In genomic region chr19:1811942-1812425, GRCh38 we compare ENCODE assay signal across 9 cellular contexts. TPM values are rescaled to one million over a fixed set of nuclear protein-coding genes. Genes with fewer than 3 reads are reported as not detected.
A peak's percentile ranks its signal among the peaks of the same experiment; 100 is the strongest.
DNase-seq lines count a peak whose midpoint lies in the region; ATAC-seq and TF ChIP-seq lines count a peak whose summit lies in the region.
"Had no signal": no experiment of that assay in that cellular context is flagged by ENCODE, and none has a peak within 500 bp of the region (broad histone marks: within the 10 kb centered on the region; RNA-seq: fewer than 3 reads in every experiment).

Gene ATP8B3 (minus strand): TSS chr19:1812276. CDS start chr19:1811736, 540 bp downstream.

- TF ChIP-seq CTCF in GM12864 (IDR thresholded peaks at IDR 0.05; ENCODE audit: low read depth, low read length, missing control alignments) (peak; percentile 43), Panc1 (IDR thresholded peaks at IDR 0.05) (no peak), neural crest cell (conservative IDR thresholded peaks at IDR 0.05) (peak; percentile 25)

- H3K36me3 ChIP-seq in H7 (replicated peaks; ENCODE audit: control insufficient read depth, insufficient read depth, low read length) (peaks cover 2% of the 10 kb centered on the region), Panc1 (ENCODE audit: control insufficient read depth, insufficient read depth, low read length) (no peaks in the 10 kb centered on the region), ectodermal cell (ENCODE audit: control insufficient read depth, insufficient read depth, low read length) (peaks cover 3% of the 10 kb centered on the region)

- peak within 1 kb of the TSS; percentile 88 for H3K27ac ChIP-seq in Panc1 (ENCODE audit: low read length)
- peak within 1 kb of the TSS; percentile 67 for H3K27ac ChIP-seq in ectodermal cell (ENCODE audit: insufficient read depth, low read depth, low read length, poor library complexity, severe bottlenecking)
- H3K27ac ChIP-seq: epithelial cell of prostate had no signal

- H3K4me1 Mint-ChIP-seq in neural crest cell: peaks cover 11% of the 10 kb centered on the region

- intact Hi-C loops in Panc1 (cut with micrococcal nuclease; ENCODE audit: unreplicated experiment): no loop called here

- peak; percentile 47 for ATAC-seq in Panc1
- no peak for ATAC-seq in HG02870 (IDR thresholded peaks at IDR 0.05; ENCODE audit: unreplicated experiment)

- H3K36me3 Mint-ChIP-seq in neural crest cell (ENCODE audit: low read depth): no peaks in the 10 kb centered on the region

- no peaks in the 10 kb centered on the region for H3K9me3 Mint-ChIP-seq in neural crest cell

- no TSS peak for BruUV-seq in Panc1 (replicated peaks; lab: Mats Ljungman, UMichigan)

- POLR2A ChIA-PET in Panc1 (lab: Charles Lee): no interaction called here

- H3K9me3 ChIP-seq in Panc1 (ENCODE audit: control insufficient read depth, insufficient read depth, low read depth, low read length): no peaks in the 10 kb centered on the region
- H3K9me3 ChIP-seq in ectodermal cell (ENCODE audit: control insufficient read depth, low read length): no peaks in the 10 kb centered on the region

- H3K27me3 ChIP-seq in H7 (ENCODE audit: control insufficient read depth, insufficient read depth, low read length) (no peaks in the 10 kb centered on the region; the same call in 1 of the 2 replicates), Panc1 (ENCODE audit: control insufficient read depth, insufficient read depth, low read length) (no peaks in the 10 kb centered on the region), ectodermal cell (ENCODE audit: control insufficient read depth, insufficient read depth, low read length, poor library complexity, severe bottlenecking) (peaks cover 9% of the 10 kb centered on the region)

- no peak for DNase-seq in GM12864 (ENCODE audit: low read depth)
- DNase-seq in H7: peak; percentile 100
- no peak for DNase-seq in Panc1 (ENCODE audit: low read depth, low spot score)
- DNase-seq in neural crest cell (ENCODE audit: low read depth, low spot score): no peak
- DNase-seq in GF-D8 (lab: John Stamatoyannopoulos, UW): no peak
- no peak for DNase-seq in RKO (ENCODE audit: low spot score)

- 4 to 5% methylated on average over 48 of the region's 48 CpGs for WGBS in ectodermal cell, 2 experiments

- H3K27me3 Mint-ChIP-seq in neural crest cell (ENCODE audit: low read depth): peaks cover 15% of the 10 kb centered on the region

- H3K4me3 ChIP-seq in GM12864 (ENCODE audit: low read depth, low read length) (peak within 1 kb of the TSS; percentile 59), H7 (ENCODE audit: insufficient read depth, low read depth, low read length) (peak within 1 kb of the TSS; percentile 54), Panc1 (ENCODE audit: low read depth in 2 of 2, low read length in 2 of 2) (peak within 1 kb of the TSS; percentile 57 to 71), ectodermal cell (ENCODE audit: insufficient read depth, low read depth, low read length) (peak within 1 kb of the TSS; percentile 54)

- in situ Hi-C loops in Panc1 (cut with HindIII; ENCODE audit: low pct_unique_long_range_greater_than_20kb, low sequenced_read_pairs): no loop called here

- H3K4me1 ChIP-seq in Panc1 (ENCODE audit: control insufficient read depth, insufficient read depth, low read length) (peaks cover 16% of the 10 kb centered on the region; the same call in 1 of the 2 replicates), ectodermal cell (ENCODE audit: control insufficient read depth, insufficient read depth, low read length) (no peaks in the 10 kb centered on the region)

- H3K4me3 Mint-ChIP-seq in neural crest cell: peak within 1 kb of the TSS; percentile 92

- peak within 1 kb of the TSS; percentile 96 for H3K27ac Mint-ChIP-seq in neural crest cell (ENCODE audit: unreplicated experiment)

- CTCF ChIA-PET in Panc1 (lab: Charles Lee): no interaction called here

RNA-seq across cellular contexts. Expression of gene ATP8B3, which starts in this region (rescaled TPM):
- 5.8 and 7.4 TPM in 2 replicates for total RNA-seq in H7 (2014; rRNA removed; shearing (Covaris generic))
- 67.7 TPM for total RNA-seq in Panc1 (2021; ENCODE audit: unreplicated experiment)
- polyA plus RNA-seq in Panc1 (2012; ENCODE audit: insufficient read length): 30.0 TPM
- 0.94 TPM for polyA plus RNA-seq in ectodermal cell (2013, experiment 1 of 4)
- polyA plus RNA-seq in ectodermal cell (2013, experiment 2 of 4): 0.82 TPM
- 1.4 TPM for polyA plus RNA-seq in ectodermal cell (2013, experiment 3 of 4)
- polyA plus RNA-seq in ectodermal cell (2013, experiment 4 of 4): 1.2 TPM
- total RNA-seq in neural crest cell: 1.1 and 1.5 TPM in 2 replicates
